ENCODE assay signal across 15 cellular contexts in the genomic region with DNA sequence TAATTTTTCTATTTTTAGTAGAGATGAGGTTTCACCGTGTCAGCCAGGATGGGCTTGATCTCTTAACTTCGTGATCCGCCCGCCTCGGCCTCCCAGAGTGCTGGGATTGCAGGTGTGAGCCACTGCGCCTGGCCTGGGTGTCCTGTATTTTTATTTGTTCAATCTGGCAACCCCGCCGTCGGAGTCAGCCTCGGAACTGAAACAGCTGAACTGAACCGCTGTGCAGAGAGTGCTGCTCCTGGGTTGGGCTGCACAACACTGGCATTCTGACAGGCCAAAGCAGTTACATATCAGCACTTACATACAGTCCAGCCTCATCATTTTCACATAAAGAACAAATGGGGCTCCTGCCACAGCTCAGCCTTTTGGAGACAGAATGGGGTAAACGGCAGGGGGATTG.
"Had no signal": no experiment of that assay in that cellular context is flagged by ENCODE, and none has a peak within 500 bp of the region (broad histone marks: within the 10 kb centered on the region; RNA-seq: fewer than 3 reads in every experiment).

No MANE protein-coding gene starts in this region.

- H3K27ac ChIP-seq: ascending aorta, cardiac muscle cell, esophagus squamous epithelium, foreskin keratinocyte, neutrophil, thoracic aorta had no signal

- H3K9me3 Mint-ChIP-seq: stimulated activated naive CD8-positive, alpha-beta T cell treated with anti-CD3 and anti-CD28 coated beads, Interleukin-15, Interleukin-2, amounts not matched to agents 100 ng/mL and 50 ng/mL, for 24 hours; T-cell had no signal

- H3K4me1 ChIP-seq: foreskin keratinocyte had no signal

- H3K4me3 ChIP-seq: ascending aorta, cardiac muscle cell, esophagus squamous epithelium, thoracic aorta had no signal

- H3K36me3 ChIP-seq: ascending aorta, cardiac muscle cell, esophagus squamous epithelium, neutrophil, thoracic aorta had no signal

- H3K27ac Mint-ChIP-seq: activated B cell treated with CpG ODN at 0.5 μM for 24 hours; activated CD4-positive, alpha-beta T cell treated with anti-CD3 and anti-CD28 coated beads, Interleukin-2, amount 10 ng/mL, durations not matched to agents 7 days and 5 days; stimulated activated naive CD8-positive, alpha-beta T cell treated with anti-CD3 and anti-CD28 coated beads, Interleukin-15, Interleukin-2, amounts not matched to agents 100 ng/mL and 50 ng/mL, for 24 hours had no signal

- ATAC-seq: foreskin keratinocyte, T-cell had no signal

- DNase-seq: activated B cell treated with CpG ODN at 0.5 μM for 24 hours; activated CD4-positive, alpha-beta T cell treated with anti-CD3 and anti-CD28 coated beads, Interleukin-2, amount 10 ng/mL, durations not matched to agents 7 days and 5 days; activated effector memory CD4-positive, alpha-beta T cell treated with Interleukin-2 at 50 U/mL for 16 hours; activated T-cell treated with anti-CD3 and anti-CD28 coated beads for 4 hours; esophagus squamous epithelium; foreskin keratinocyte; head of caudate nucleus; stimulated activated CD4-positive, alpha-beta T cell treated with anti-CD3 and anti-CD28 coated beads, Interleukin-15, amount 100 ng/mL, for 24 hours; stimulated activated CD4-positive, alpha-beta T cell treated with anti-CD3 and anti-CD28 coated beads, Interleukin-4, amount 100 ng/mL, for 24 hours; T-cell had no signal

- H3K36me3 Mint-ChIP-seq: T-cell had no signal

- H3K27me3 ChIP-seq: ascending aorta had no signal

- H3K9me3 ChIP-seq: ascending aorta, esophagus squamous epithelium, neutrophil, thoracic aorta had no signal

- H3K4me3 Mint-ChIP-seq: activated B cell treated with CpG ODN at 0.5 μM for 24 hours; activated CD4-positive, alpha-beta T cell treated with anti-CD3 and anti-CD28 coated beads, Interleukin-2, amount 10 ng/mL, durations not matched to agents 7 days and 5 days; stimulated activated naive CD8-positive, alpha-beta T cell treated with anti-CD3 and anti-CD28 coated beads, Interleukin-15, Interleukin-2, amounts not matched to agents 100 ng/mL and 50 ng/mL, for 24 hours had no signal
